12 cellular contexts compared by ENCODE assay signal in genomic region chr3:73484656-73485248, GRCh38.
DNase-seq lines count a peak whose midpoint lies in the region; ATAC-seq and TF ChIP-seq lines count a peak whose summit lies in the region.
"Had no signal": no experiment of that assay in that cellular context is flagged by ENCODE, and none has a peak within 500 bp of the region (broad histone marks: within the 10 kb centered on the region; RNA-seq: fewer than 3 reads in every experiment).

No MANE protein-coding gene starts in this region.

- no peaks in the 10 kb centered on the region for H3K36me3 Mint-ChIP-seq in Calu3 (ENCODE audit: insufficient read depth, unreplicated experiment)

- H3K36me3 ChIP-seq in left ventricle myocardium inferior (no peaks in the 10 kb centered on the region), heart left ventricle (no peaks in the 10 kb centered on the region), KMS-11 (ENCODE audit: insufficient read depth) (no peaks in the 10 kb centered on the region), stomach smooth muscle (ENCODE audit: control insufficient read depth in 2 of 2, insufficient read depth in 2 of 2, low read length in 2 of 2) (peaks cover 0 to 3% of the 10 kb centered on the region in 2 donors)

- intact Hi-C loops in left ventricle myocardium inferior (cut with micrococcal nuclease) (no loop called here), heart left ventricle (cut with DNase I) (no loop called here), Calu3 (cut with micrococcal nuclease; ENCODE audit: unreplicated experiment) (no loop called here)

- H3K27ac ChIP-seq in left ventricle myocardium inferior (replicated peaks) (peak overlapping the region; percentile 34), heart left ventricle (peak overlapping the region in 2 of 12 donors; percentile 19 to 33), KMS-11 (no peak overlapping the region), stomach smooth muscle (ENCODE audit: low read length) (peak overlapping the region; percentile 18)
- H3K27ac ChIP-seq: A549, psoas muscle had no signal

- WGBS in heart left ventricle, 4 donors, result 64 to 70% (median 69%) methylated on average over 7 of the region's 7 CpGs

- DNase-seq in left ventricle myocardium inferior (no peak), heart left ventricle (no peak), DMS79 treated with DMSO at 0.1 percent for 48 hours (lab: John Stamatoyannopoulos, UW) (no peak), Calu3 (no peak)
- no peak for DNase-seq in activated effector memory CD4-positive, alpha-beta T cell treated with anti-CD3 and anti-CD28 coated beads, Interleukin-2, amount 50 U/mL, for 16 hours
- DNase-seq: GOT3, psoas muscle had no signal

- CTCF ChIA-PET in Calu3 (lab: Charles Lee), result no interaction called here

- H3K9me3 ChIP-seq in left ventricle myocardium inferior (replicated peaks) (no peaks in the 10 kb centered on the region), heart left ventricle (no peaks in the 10 kb centered on the region), stomach smooth muscle (ENCODE audit: control insufficient read depth in 2 of 2, low read length in 2 of 2) (no peaks in the 10 kb centered on the region)
- H3K9me3 ChIP-seq: A549, psoas muscle had no signal

- H3K27me3 ChIP-seq in left ventricle myocardium inferior (ENCODE audit: low read depth), result no peaks in the 10 kb centered on the region
- no peaks in the 10 kb centered on the region for H3K27me3 ChIP-seq in heart left ventricle
- no peaks in the 10 kb centered on the region for H3K27me3 ChIP-seq in KMS-11 (ENCODE audit: insufficient read depth, low read depth)
- no peaks in the 10 kb centered on the region for H3K27me3 ChIP-seq in stomach smooth muscle (ENCODE audit: control insufficient read depth in 1 of 2, insufficient read depth in 2 of 2, low read length in 2 of 2)

- H3K27ac Mint-ChIP-seq in Calu3 (ENCODE audit: unreplicated experiment), result no peak overlapping the region

- H3K4me3 ChIP-seq in left ventricle myocardium inferior, result no peak overlapping the region
- no peak overlapping the region for H3K4me3 ChIP-seq in heart left ventricle
- no peak overlapping the region for H3K4me3 ChIP-seq in KMS-11 (IDR thresholded peaks at IDR 0.05; ENCODE audit: insufficient read depth, low read depth, low read length)
- H3K4me3 ChIP-seq in stomach smooth muscle (ENCODE audit: low read length in 2 of 2), result no peak overlapping the region
- H3K4me3 ChIP-seq: A549, psoas muscle had no signal

- H3K4me1 ChIP-seq in left ventricle myocardium inferior (peaks cover 100% of the 10 kb centered on the region), heart left ventricle (peaks cover 0 to 76% (median 26%) of the 10 kb centered on the region in 12 donors), KMS-11 (ENCODE audit: low read depth, poor library complexity, severe bottlenecking) (peaks cover 16% of the 10 kb centered on the region), stomach smooth muscle (ENCODE audit: control insufficient read depth, insufficient read depth, low read length) (peaks cover 44% of the 10 kb centered on the region)
- H3K4me1 ChIP-seq: A549 had no signal

- no peak for TF ChIP-seq POLR2A in heart left ventricle (IDR thresholded peaks at IDR 0.05)

- no peaks in the 10 kb centered on the region for H3K79me2 ChIP-seq in KMS-11 (ENCODE audit: insufficient read depth, low read depth)

- H3K9ac ChIP-seq in KMS-11 (no peak overlapping the region), stomach smooth muscle (ENCODE audit: low read length in 2 of 2) (no peak overlapping the region)

- peaks cover 55% of the 10 kb centered on the region for H3K27me3 Mint-ChIP-seq in Calu3 (ENCODE audit: unreplicated experiment)

- H2AFZ ChIP-seq in KMS-11 (ENCODE audit: low read depth), result peak overlapping the region; percentile 26; the same call in 1 of the 2 replicates

- no peak for TF ChIP-seq CTCF in left ventricle myocardium inferior (IDR thresholded peaks at IDR 0.05; ENCODE audit: borderline replicate concordance)
- no peak for TF ChIP-seq CTCF in heart left ventricle (IDR thresholded peaks at IDR 0.05)
- TF ChIP-seq CTCF in KMS-11 (conservative IDR thresholded peaks at IDR 0.05; ENCODE audit: low read depth, low read length), result no peak
- no peak for TF ChIP-seq CTCF in Calu3 (IDR thresholded peaks at IDR 0.05; ENCODE audit: unreplicated experiment)

- H3K4me1 Mint-ChIP-seq in Calu3 (ENCODE audit: low read depth, unreplicated experiment), result no peaks in the 10 kb centered on the region

- H4K20me1 ChIP-seq in KMS-11 (ENCODE audit: insufficient read depth), result no peaks in the 10 kb centered on the region

- peak overlapping the region; percentile 49 for H3K4me2 ChIP-seq in KMS-11
- H3K4me2 ChIP-seq: A549 had no signal

- H3K4me3 Mint-ChIP-seq in Calu3 (ENCODE audit: low read depth, unreplicated experiment), result no peak overlapping the region

- BruUV-seq in Calu3 (replicated peaks; lab: Mats Ljungman, UMichigan), result no TSS peak

- ATAC-seq in heart left ventricle (no peak), HG02759 (IDR thresholded peaks at IDR 0.05; ENCODE audit: unreplicated experiment) (peak; percentile 89)
- ATAC-seq: A549; activated CD4-positive, CD25-positive, alpha-beta regulatory T cell treated with anti-CD3 and anti-CD28 coated beads, Interleukin-2, amount 50 U/mL, for 24 hours; psoas muscle had no signal

- H3K9me3 Mint-ChIP-seq in Calu3 (ENCODE audit: low read depth, unreplicated experiment), result peaks cover 2% of the 10 kb centered on the region
